1 cellular context compared by ENCODE assay signal in the genomic region with DNA sequence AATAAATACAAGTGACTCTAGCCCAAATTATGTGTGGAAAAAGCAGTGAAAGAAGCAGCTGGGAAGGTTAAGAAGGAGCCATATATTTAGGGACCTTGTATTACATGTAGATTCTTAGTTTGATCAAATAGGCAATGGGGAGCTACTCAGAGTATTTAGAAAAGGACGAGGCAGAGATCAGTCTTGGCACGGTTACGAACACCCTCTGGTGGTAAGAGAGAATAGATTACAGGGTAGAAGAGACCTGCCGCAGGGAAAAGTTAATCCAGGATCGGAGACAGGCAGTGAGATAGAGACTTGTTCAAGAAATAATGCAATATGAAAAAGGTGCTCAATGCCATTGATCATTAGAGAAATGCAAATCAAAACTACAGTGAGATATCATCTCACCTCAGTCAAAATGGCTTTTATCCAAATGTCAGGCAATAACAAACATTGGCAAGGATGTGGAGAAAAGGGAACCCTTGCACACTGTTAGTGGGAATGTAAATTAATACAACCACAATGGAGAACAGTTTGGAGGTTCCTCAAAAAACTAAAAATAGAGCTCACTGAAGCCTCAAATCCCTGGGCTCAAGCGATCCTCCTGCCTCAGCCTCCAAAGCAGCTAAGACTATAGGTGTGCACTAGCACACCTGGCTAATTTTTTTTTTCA.
TF ChIP-seq lines count a peak whose summit lies in the region.

No MANE protein-coding gene starts in this region.

TF ChIP-seq in WTC11, 78 proteins besides CTCF, POLR2A, EP300 and RAD21 (continued from another document):
- TF ChIP-seq, protein P1, sequence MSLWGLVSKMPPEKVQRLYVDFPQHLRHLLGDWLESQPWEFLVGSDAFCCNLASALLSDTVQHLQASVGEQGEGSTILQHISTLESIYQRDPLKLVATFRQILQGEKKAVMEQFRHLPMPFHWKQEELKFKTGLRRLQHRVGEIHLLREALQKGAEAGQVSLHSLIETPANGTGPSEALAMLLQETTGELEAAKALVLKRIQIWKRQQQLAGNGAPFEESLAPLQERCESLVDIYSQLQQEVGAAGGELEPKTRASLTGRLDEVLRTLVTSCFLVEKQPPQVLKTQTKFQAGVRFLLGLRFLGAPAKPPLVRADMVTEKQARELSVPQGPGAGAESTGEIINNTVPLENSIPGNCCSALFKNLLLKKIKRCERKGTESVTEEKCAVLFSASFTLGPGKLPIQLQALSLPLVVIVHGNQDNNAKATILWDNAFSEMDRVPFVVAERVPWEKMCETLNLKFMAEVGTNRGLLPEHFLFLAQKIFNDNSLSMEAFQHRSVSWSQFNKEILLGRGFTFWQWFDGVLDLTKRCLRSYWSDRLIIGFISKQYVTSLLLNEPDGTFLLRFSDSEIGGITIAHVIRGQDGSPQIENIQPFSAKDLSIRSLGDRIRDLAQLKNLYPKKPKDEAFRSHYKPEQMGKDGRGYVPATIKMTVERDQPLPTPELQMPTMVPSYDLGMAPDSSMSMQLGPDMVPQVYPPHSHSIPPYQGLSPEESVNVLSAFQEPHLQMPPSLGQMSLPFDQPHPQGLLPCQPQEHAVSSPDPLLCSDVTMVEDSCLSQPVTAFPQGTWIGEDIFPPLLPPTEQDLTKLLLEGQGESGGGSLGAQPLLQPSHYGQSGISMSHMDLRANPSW (CRISPR knock-in tag; conservative IDR thresholded peaks at IDR 0.05; ENCODE audit: low read depth) = no peak
- TF ChIP-seq, protein P2, sequence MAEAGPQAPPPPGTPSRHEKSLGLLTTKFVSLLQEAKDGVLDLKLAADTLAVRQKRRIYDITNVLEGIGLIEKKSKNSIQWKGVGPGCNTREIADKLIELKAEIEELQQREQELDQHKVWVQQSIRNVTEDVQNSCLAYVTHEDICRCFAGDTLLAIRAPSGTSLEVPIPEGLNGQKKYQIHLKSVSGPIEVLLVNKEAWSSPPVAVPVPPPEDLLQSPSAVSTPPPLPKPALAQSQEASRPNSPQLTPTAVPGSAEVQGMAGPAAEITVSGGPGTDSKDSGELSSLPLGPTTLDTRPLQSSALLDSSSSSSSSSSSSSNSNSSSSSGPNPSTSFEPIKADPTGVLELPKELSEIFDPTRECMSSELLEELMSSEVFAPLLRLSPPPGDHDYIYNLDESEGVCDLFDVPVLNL (CRISPR knock-in tag; IDR thresholded peaks at IDR 0.05; ENCODE audit: borderline replicate concordance, low read depth) = no peak
- TF ChIP-seq, protein P3, sequence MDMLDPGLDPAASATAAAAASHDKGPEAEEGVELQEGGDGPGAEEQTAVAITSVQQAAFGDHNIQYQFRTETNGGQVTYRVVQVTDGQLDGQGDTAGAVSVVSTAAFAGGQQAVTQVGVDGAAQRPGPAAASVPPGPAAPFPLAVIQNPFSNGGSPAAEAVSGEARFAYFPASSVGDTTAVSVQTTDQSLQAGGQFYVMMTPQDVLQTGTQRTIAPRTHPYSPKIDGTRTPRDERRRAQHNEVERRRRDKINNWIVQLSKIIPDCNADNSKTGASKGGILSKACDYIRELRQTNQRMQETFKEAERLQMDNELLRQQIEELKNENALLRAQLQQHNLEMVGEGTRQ (CRISPR knock-in tag; IDR thresholded peaks at IDR 0.05) = no peak
TF ChIP-seq in WTC11: peak in this region for 0.
